Comparison of ENCODE assay signal across 10 cellular contexts in genomic region chr18:8525692-8526091, GRCh38.
A peak's percentile ranks its signal among the peaks of the same experiment; 100 is the strongest.
DNase-seq lines count a peak whose midpoint lies in the region; ATAC-seq and TF ChIP-seq lines count a peak whose summit lies in the region.
"Had no signal": no experiment of that assay in that cellular context is flagged by ENCODE, and none has a peak within 500 bp of the region (broad histone marks: within the 10 kb centered on the region; RNA-seq: fewer than 3 reads in every experiment).

No MANE protein-coding gene starts in this region.

- ATAC-seq in Right ventricle myocardium inferior (no peak), GM18858 (IDR thresholded peaks at IDR 0.05; ENCODE audit: unreplicated experiment) (no peak)

- no peak overlapping the region for H3K27ac ChIP-seq in HL-60 (replicated peaks)

- peak overlapping the region; percentile 1 for H3K27ac Mint-ChIP-seq in T-helper 1 cell treated with Interleukin-12 subunit alpha and Interleukin-12 subunit beta and Interleukin-4 antibody, amounts not matched to agents 30 μg/mL and 1 μg/mL, for 36 hours

- in situ Hi-C loops in astrocyte of the spinal cord (cut with HindIII; ENCODE audit: low sequenced_read_pairs): no loop called here

- no peak for TF ChIP-seq CTCF in HL-60 (IDR thresholded peaks at IDR 0.05; ENCODE audit: insufficient read depth, low read length)
- peak; percentile 20 for TF ChIP-seq CTCF in astrocyte of the spinal cord (IDR thresholded peaks at IDR 0.05; ENCODE audit: low read depth, low read length)
- peak; percentile 34 for TF ChIP-seq CTCF in retinal pigment epithelial cell (conservative IDR thresholded peaks at IDR 0.05; ENCODE audit: low read depth, low read length)

- H3K4me3 ChIP-seq in HL-60 (replicated peaks; ENCODE audit: insufficient read depth, low read length) (no peak overlapping the region), astrocyte of the spinal cord (ENCODE audit: low read depth, low read length) (no peak overlapping the region), retinal pigment epithelial cell (ENCODE audit: low read length) (no peak overlapping the region)

- H3K27me3 ChIP-seq in HL-60 (ENCODE audit: insufficient read depth, poor library complexity, severe bottlenecking): peaks cover 13% of the 10 kb centered on the region

- H3K36me3 Mint-ChIP-seq in T-helper 1 cell treated with Interleukin-12 subunit alpha and Interleukin-12 subunit beta and Interleukin-4 antibody, amounts not matched to agents 30 μg/mL and 1 μg/mL, for 36 hours (ENCODE audit: low read depth): no peaks in the 10 kb centered on the region

- peaks cover 13% of the 10 kb centered on the region for H3K27me3 Mint-ChIP-seq in T-helper 1 cell treated with Interleukin-12 subunit alpha and Interleukin-12 subunit beta and Interleukin-4 antibody, amounts not matched to agents 30 μg/mL and 1 μg/mL, for 36 hours (ENCODE audit: low read depth)

- no peak for DNase-seq in T-helper 1 cell
- peak; percentile 17 to 31 for DNase-seq in HL-60 (ENCODE audit: low read depth in 1 of 2, low spot score in 1 of 2)
- DNase-seq in astrocyte of the spinal cord (ENCODE audit: low read depth, low spot score): no peak
- DNase-seq in retinal pigment epithelial cell (ENCODE audit: low read depth): no peak
- DNase-seq in pons (ENCODE audit: low spot score): no peak
- no peak for DNase-seq in Right ventricle myocardium inferior (ENCODE audit: missing footprints)
- DNase-seq: erythroblast, NCI-H2171 had no signal

- peaks cover 11% of the 10 kb centered on the region for H3K4me1 Mint-ChIP-seq in T-helper 1 cell treated with Interleukin-12 subunit alpha and Interleukin-12 subunit beta and Interleukin-4 antibody, amounts not matched to agents 30 μg/mL and 1 μg/mL, for 36 hours (ENCODE audit: low read depth)

- intact Hi-C loops in Right ventricle myocardium inferior (cut with DNase I): no loop called here

- peak overlapping the region; percentile 36 for H3K4me3 Mint-ChIP-seq in T-helper 1 cell treated with Interleukin-12 subunit alpha and Interleukin-12 subunit beta and Interleukin-4 antibody, amounts not matched to agents 30 μg/mL and 1 μg/mL, for 36 hours

- peaks cover 16% of the 10 kb centered on the region for H3K9me3 Mint-ChIP-seq in T-helper 1 cell treated with Interleukin-12 subunit alpha and Interleukin-12 subunit beta and Interleukin-4 antibody, amounts not matched to agents 30 μg/mL and 1 μg/mL, for 36 hours

Comparison
In these comparisons a context has a peak if more than half of its experiments do, and no peak if none do; other contexts are left out.
1. DNase-seq: peak in HL-60 (2 of 2); none in T-helper 1 cell (0 of 5), astrocyte of the spinal cord (single experiment), retinal pigment epithelial cell (single experiment), pons (single experiment) and Right ventricle myocardium inferior (single experiment).